Comparison of ENCODE assay signal across 18 cellular contexts in genomic region chr2:152446213-152446612, GRCh38.
DNase-seq lines count a peak whose midpoint lies in the region; ATAC-seq and TF ChIP-seq lines count a peak whose summit lies in the region.
"Had no signal": no experiment of that assay in that cellular context is flagged by ENCODE, and none has a peak within 500 bp of the region (broad histone marks: within the 10 kb centered on the region; RNA-seq: fewer than 3 reads in every experiment).

No MANE protein-coding gene starts in this region.

- H3K9me3 Mint-ChIP-seq in osteocyte (ENCODE audit: unreplicated experiment) (no peaks in the 10 kb centered on the region), nephron progenitor cell (no peaks in the 10 kb centered on the region)
- H3K9me3 Mint-ChIP-seq: activated naive CD8-positive, alpha-beta T cell treated with anti-CD3 and anti-CD28 coated beads for 36 hours; H9; IgD-negative memory B cell had no signal

- H3K4me1 ChIP-seq in left ventricle myocardium inferior (peaks cover 54% of the 10 kb centered on the region), vagina (peaks cover 40% of the 10 kb centered on the region)

- H3K27me3 Mint-ChIP-seq in osteocyte (ENCODE audit: unreplicated experiment) (no peaks in the 10 kb centered on the region), nephron progenitor cell (ENCODE audit: low read depth, poor library complexity) (peaks cover 4% of the 10 kb centered on the region)

- no peak for TF ChIP-seq POLR2A in vagina (IDR thresholded peaks at IDR 0.05)
- TF ChIP-seq POLR2A in GM18505 (IDR thresholded peaks at IDR 0.05; ENCODE audit: borderline replicate concordance, extremely low read depth, insufficient read depth, insufficient read length) = no peak

- intact Hi-C loops in left ventricle myocardium inferior (cut with micrococcal nuclease) = no loop called here
- intact Hi-C loops in cardiac septum (cut with DNase I) = no loop called here
- intact Hi-C loops in vagina (cut with DNase I) = no loop called here

- ATAC-seq in HG03457 (IDR thresholded peaks at IDR 0.05; ENCODE audit: unreplicated experiment) (no peak), GM18505 (IDR thresholded peaks at IDR 0.05; ENCODE audit: unreplicated experiment) (no peak)

- TF ChIP-seq CTCF in left ventricle myocardium inferior (IDR thresholded peaks at IDR 0.05; ENCODE audit: borderline replicate concordance) = no peak
- TF ChIP-seq CTCF in osteocyte (IDR thresholded peaks at IDR 0.05) = no peak
- no peak for TF ChIP-seq CTCF in vagina (IDR thresholded peaks at IDR 0.05)
- TF ChIP-seq CTCF in nephron progenitor cell (IDR thresholded peaks at IDR 0.05) = no peak

- H3K27me3 ChIP-seq in left ventricle myocardium inferior (ENCODE audit: low read depth) (no peaks in the 10 kb centered on the region), vagina (no peaks in the 10 kb centered on the region)
- H3K27me3 ChIP-seq: esophagus muscularis mucosa, left lung had no signal

- H3K4me1 Mint-ChIP-seq in osteocyte (ENCODE audit: unreplicated experiment) = peaks cover 33% of the 10 kb centered on the region
- peaks cover 56% of the 10 kb centered on the region for H3K4me1 Mint-ChIP-seq in nephron progenitor cell
- H3K4me1 Mint-ChIP-seq: activated naive CD8-positive, alpha-beta T cell treated with anti-CD3 and anti-CD28 coated beads for 36 hours; CD4-positive, CD25-positive, alpha-beta regulatory T cell had no signal

- H3K4me3 Mint-ChIP-seq in osteocyte (ENCODE audit: unreplicated experiment) (no peak overlapping the region), nephron progenitor cell (no peak overlapping the region)
- H3K4me3 Mint-ChIP-seq: activated naive CD8-positive, alpha-beta T cell treated with anti-CD3 and anti-CD28 coated beads for 36 hours; CD4-positive, CD25-positive, alpha-beta regulatory T cell; H9; IgD-negative memory B cell had no signal

- H3K36me3 Mint-ChIP-seq in osteocyte (ENCODE audit: unreplicated experiment) = no peaks in the 10 kb centered on the region
- peaks cover 9% of the 10 kb centered on the region for H3K36me3 Mint-ChIP-seq in nephron progenitor cell (ENCODE audit: low read depth)
- H3K36me3 Mint-ChIP-seq: activated naive CD8-positive, alpha-beta T cell treated with anti-CD3 and anti-CD28 coated beads for 36 hours; CD4-positive, CD25-positive, alpha-beta regulatory T cell had no signal

- peak overlapping the region; percentile 75 for H3K27ac Mint-ChIP-seq in osteocyte (ENCODE audit: unreplicated experiment)
- no peak overlapping the region for H3K27ac Mint-ChIP-seq in nephron progenitor cell
- H3K27ac Mint-ChIP-seq: activated naive CD8-positive, alpha-beta T cell treated with anti-CD3 and anti-CD28 coated beads for 36 hours; H9; IgD-negative memory B cell had no signal

- peak overlapping the region; percentile 6 for H3K27ac ChIP-seq in left ventricle myocardium inferior (replicated peaks)
- H3K27ac ChIP-seq in caudate nucleus (ENCODE audit: low read depth, low read length) = peak overlapping the region; percentile 63
- peak overlapping the region; percentile 13 for H3K27ac ChIP-seq in vagina
- H3K27ac ChIP-seq: RWPE1 had no signal

- H3K4me3 ChIP-seq in left ventricle myocardium inferior (no peak overlapping the region), vagina (no peak overlapping the region)
- H3K4me3 ChIP-seq: esophagus muscularis mucosa, left lung, mucosa of descending colon had no signal

- no peaks in the 10 kb centered on the region for H3K36me3 ChIP-seq in left ventricle myocardium inferior
- no peaks in the 10 kb centered on the region for H3K36me3 ChIP-seq in vagina
- H3K36me3 ChIP-seq: esophagus muscularis mucosa, left lung had no signal

- DNase-seq in left ventricle myocardium inferior (no peak), cardiac septum (ENCODE audit: low spot score) (no peak), caudate nucleus (lab: John Stamatoyannopoulos, UW) (no peak), osteocyte (ENCODE audit: extremely low spot score, unreplicated experiment) (no peak), vagina (ENCODE audit: extremely low spot score in 2 of 2) (no peak), nephron progenitor cell (no peak)
- DNase-seq: activated naive CD8-positive, alpha-beta T cell treated with anti-CD3 and anti-CD28 coated beads for 36 hours; CD4-positive, CD25-positive, alpha-beta regulatory T cell; H9; left lung; mucosa of descending colon; NCI-H1930; stimulated activated naive CD4-positive, alpha-beta T cell treated with Interleukin-2 at 50 U/mL for 16 hours had no signal

- H3K9me3 ChIP-seq in left ventricle myocardium inferior (replicated peaks) = no peaks in the 10 kb centered on the region
- H3K9me3 ChIP-seq in vagina = no peaks in the 10 kb centered on the region
- H3K9me3 ChIP-seq: esophagus muscularis mucosa, left lung, mucosa of descending colon had no signal

Comparison
In these comparisons a context has a peak if more than half of its experiments do, and no peak if none do; other contexts are left out.
1. H3K27ac ChIP-seq: peak in every context shown above with its lines; median percentile 63 in caudate nucleus; 13 in vagina; 6 in left ventricle myocardium inferior.